ENCODE assay signal across 9 cellular contexts in genomic region chr11:2741377-2742131, GRCh38. TPM values are rescaled to one million over a fixed set of nuclear protein-coding genes. Genes with fewer than 3 reads are reported as not detected.
DNase-seq lines count a peak whose midpoint lies in the region; ATAC-seq and TF ChIP-seq lines count a peak whose summit lies in the region.
"Had no signal": no experiment of that assay in that cellular context is flagged by ENCODE, and none has a peak within 500 bp of the region (broad histone marks: within the 10 kb centered on the region; RNA-seq: fewer than 3 reads in every experiment).

No MANE protein-coding gene starts in this region.

- H3K36me3 ChIP-seq in tibial nerve, result no peaks in the 10 kb centered on the region

- H3K4me3 ChIP-seq in HL-60 (replicated peaks; ENCODE audit: insufficient read depth, low read length) (no peak overlapping the region), tibial nerve (no peak overlapping the region)

- H3K9me3 ChIP-seq in tibial nerve, result no peaks in the 10 kb centered on the region

- H3K27ac ChIP-seq in HL-60 (replicated peaks) (peak overlapping the region; percentile 79), tibial nerve (peak overlapping the region; percentile 40 to 70 (median 59))

- H3K27me3 ChIP-seq in HL-60 (ENCODE audit: insufficient read depth, poor library complexity, severe bottlenecking) (no peaks in the 10 kb centered on the region), tibial nerve (no peaks in the 10 kb centered on the region)

- TF ChIP-seq POLR2A in tibial nerve (IDR thresholded peaks at IDR 0.05), result no peak

- DNase-seq in HL-60 (ENCODE audit: low read depth in 1 of 2, low spot score in 1 of 2) (peak; percentile 57 to 66), amniotic epithelial cell (ENCODE audit: low read depth) (peak; percentile 92), left lobe of liver (ENCODE audit: low spot score) (no peak), tibial nerve (ENCODE audit: low spot score in 2 of 2) (no peak), NCI-H446 treated with DMSO at 0.1 percent for 48 hours (lab: John Stamatoyannopoulos, UW) (no peak)
- DNase-seq: activated naive CD8-positive, alpha-beta T cell treated with anti-CD3 and anti-CD28 coated beads, Interleukin-2, amount 10 ng/mL, durations not matched to agents 7 days and 5 days; NCI-H2029 treated with DMSO at 0.1 percent for 48 hours had no signal

- ATAC-seq in left lobe of liver, result peak; percentile 48
- no peak for ATAC-seq in HG03442 (IDR thresholded peaks at IDR 0.05; ENCODE audit: unreplicated experiment)
- ATAC-seq in GM19351 (IDR thresholded peaks at IDR 0.05; ENCODE audit: unreplicated experiment), result no peak

- peaks cover 0 to 44% (median 11%) of the 10 kb centered on the region in 4 donors for H3K4me1 ChIP-seq in tibial nerve

- no peak for TF ChIP-seq CTCF in HL-60 (IDR thresholded peaks at IDR 0.05; ENCODE audit: insufficient read depth, low read length)
- TF ChIP-seq CTCF in tibial nerve (IDR thresholded peaks at IDR 0.05), result no peak

- 39 to 49% methylated on average over 18 of the region's 18 CpGs for WGBS in tibial nerve, 2 donors

- TF ChIP-seq EP300 in tibial nerve (IDR thresholded peaks at IDR 0.05), result peak in 1 of 2 donors; percentile 15

RNA-seq across cellular contexts. Expression of gene KCNQ1OT1, which starts 41.8 kb away (rescaled TPM):
- total RNA-seq in left lobe of liver (1.2 TPM), tibial nerve (1 to 10 TPM; 6.3 to 8.0 (median 7.7) TPM)

Comparison
In these comparisons a context has a peak if more than half of its experiments do, and no peak if none do; other contexts are left out.
1. DNase-seq: peak in HL-60 (2 of 2) and amniotic epithelial cell (single experiment); none in left lobe of liver (single experiment), tibial nerve (0 of 2) and NCI-H446 treated with DMSO at 0.1 percent for 48 hours (single experiment).